ENCODE assay signal across 1 cellular context in genomic region chr6:33761922-33762629, GRCh38.
TF ChIP-seq lines count a peak whose summit lies in the region.

No MANE protein-coding gene starts in this region.

TF ChIP-seq in liver, 16 proteins besides CTCF, POLR2A, EP300 and RAD21 (continued from another document):
- TF ChIP-seq MAX (IDR thresholded peaks at IDR 0.05) (no peak), REST (IDR thresholded peaks at IDR 0.05) (peak; percentile 48), SP1 (IDR thresholded peaks at IDR 0.05) (peak; percentile 86)
